ENCODE assay signal across 2 cellular contexts in the genomic region with DNA sequence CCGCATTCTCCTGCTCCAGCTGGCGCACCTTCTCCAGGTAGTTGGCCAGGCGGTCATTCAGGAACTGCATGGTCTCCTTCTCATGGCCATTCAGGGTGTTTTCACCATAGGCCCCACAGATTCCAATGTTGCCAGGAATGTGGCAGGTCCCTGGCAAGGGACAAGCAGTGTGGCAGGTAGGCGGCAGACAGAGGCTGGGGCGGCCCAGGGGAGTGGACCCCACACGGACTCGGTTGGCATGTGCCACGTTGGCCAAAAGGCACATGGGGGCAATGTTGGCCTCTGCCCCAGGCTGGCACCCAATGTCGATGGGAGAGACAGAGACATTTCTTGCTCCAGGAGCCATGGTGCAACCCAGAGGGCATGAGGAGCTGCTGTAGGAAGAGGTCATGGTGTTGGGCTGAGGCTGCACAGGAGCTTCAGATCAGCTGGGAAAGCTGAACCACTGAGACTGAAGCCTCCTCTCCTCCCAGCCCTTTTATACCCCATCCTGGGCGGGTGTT.
TF ChIP-seq lines count a peak whose summit lies in the region.

A gene (minus strand): TSS at position 453 of the 503 bp plus-strand sequence. CDS start 62 bp downstream, at position 391.

TF ChIP-seq in IMR-90, 13 proteins besides CTCF, POLR2A, EP300 and RAD21:
- TF ChIP-seq FOS (IDR thresholded peaks at IDR 0.05; ENCODE audit: low read depth, low read length) = no peak
- TF ChIP-seq MXI1 (IDR thresholded peaks at IDR 0.05; ENCODE audit: borderline replicate concordance, low read depth, low read length) = no peak
- no peak for TF ChIP-seq SMC3 (IDR thresholded peaks at IDR 0.05; ENCODE audit: low read depth, low read length)
- TF ChIP-seq, protein P1, sequence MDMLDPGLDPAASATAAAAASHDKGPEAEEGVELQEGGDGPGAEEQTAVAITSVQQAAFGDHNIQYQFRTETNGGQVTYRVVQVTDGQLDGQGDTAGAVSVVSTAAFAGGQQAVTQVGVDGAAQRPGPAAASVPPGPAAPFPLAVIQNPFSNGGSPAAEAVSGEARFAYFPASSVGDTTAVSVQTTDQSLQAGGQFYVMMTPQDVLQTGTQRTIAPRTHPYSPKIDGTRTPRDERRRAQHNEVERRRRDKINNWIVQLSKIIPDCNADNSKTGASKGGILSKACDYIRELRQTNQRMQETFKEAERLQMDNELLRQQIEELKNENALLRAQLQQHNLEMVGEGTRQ (IDR thresholded peaks at IDR 0.05; ENCODE audit: low read depth, low read length) = no peak
- no peak for TF ChIP-seq NFE2L2 (IDR thresholded peaks at IDR 0.05; ENCODE audit: low read depth, low read length)
- no peak for TF ChIP-seq CHD1 (IDR thresholded peaks at IDR 0.05; ENCODE audit: low read depth, low read length)
- TF ChIP-seq RCOR1 (IDR thresholded peaks at IDR 0.05; ENCODE audit: insufficient replicate concordance, low read length) = no peak
- TF ChIP-seq RFX5 (IDR thresholded peaks at IDR 0.05; ENCODE audit: low read depth, low read length) = no peak
- TF ChIP-seq MAZ (IDR thresholded peaks at IDR 0.05; ENCODE audit: borderline replicate concordance, low read depth, low read length) = no peak
- TF ChIP-seq, protein P2, sequence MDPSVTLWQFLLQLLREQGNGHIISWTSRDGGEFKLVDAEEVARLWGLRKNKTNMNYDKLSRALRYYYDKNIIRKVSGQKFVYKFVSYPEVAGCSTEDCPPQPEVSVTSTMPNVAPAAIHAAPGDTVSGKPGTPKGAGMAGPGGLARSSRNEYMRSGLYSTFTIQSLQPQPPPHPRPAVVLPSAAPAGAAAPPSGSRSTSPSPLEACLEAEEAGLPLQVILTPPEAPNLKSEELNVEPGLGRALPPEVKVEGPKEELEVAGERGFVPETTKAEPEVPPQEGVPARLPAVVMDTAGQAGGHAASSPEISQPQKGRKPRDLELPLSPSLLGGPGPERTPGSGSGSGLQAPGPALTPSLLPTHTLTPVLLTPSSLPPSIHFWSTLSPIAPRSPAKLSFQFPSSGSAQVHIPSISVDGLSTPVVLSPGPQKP (IDR thresholded peaks at IDR 0.05; ENCODE audit: borderline replicate concordance, low read depth, low read length) = no peak
- no peak for TF ChIP-seq BHLHE40 (IDR thresholded peaks at IDR 0.05; ENCODE audit: low read depth, low read length)
- TF ChIP-seq MAFK (IDR thresholded peaks at IDR 0.05; ENCODE audit: low read depth, low read length) = no peak
- TF ChIP-seq CEBPB (IDR thresholded peaks at IDR 0.05; ENCODE audit: low read depth, low read length) = no peak

TF ChIP-seq in H1, 55 proteins besides CTCF, POLR2A, EP300 and RAD21:
- TF ChIP-seq CTBP2 (IDR thresholded peaks at IDR 0.05; ENCODE audit: borderline replicate concordance, insufficient read depth, insufficient read length, low read length) = no peak
- TF ChIP-seq NANOG (IDR thresholded peaks at IDR 0.05; ENCODE audit: insufficient read depth, low read depth, low read length, poor library complexity, severe bottlenecking) = no peak
- TF ChIP-seq EZH2 (IDR thresholded peaks at IDR 0.05; ENCODE audit: low read depth, low read length, severe bottlenecking) = no peak
- TF ChIP-seq PHF8 (conservative IDR thresholded peaks at IDR 0.05; ENCODE audit: low read depth, low read length) = no peak
- TF ChIP-seq SAP30 (IDR thresholded peaks at IDR 0.05; ENCODE audit: insufficient read depth, insufficient replicate concordance, low read length) = no peak
- no peak for TF ChIP-seq RFX5 (IDR thresholded peaks at IDR 0.05; ENCODE audit: borderline replicate concordance, low read depth, low read length)
- no peak for TF ChIP-seq EGR1 (IDR thresholded peaks at IDR 0.05; ENCODE audit: borderline replicate concordance, low read depth, low read length)
- TF ChIP-seq SIN3A (conservative IDR thresholded peaks at IDR 0.05 in 1 of 2, IDR thresholded peaks at IDR 0.05 in 1 of 2; ENCODE audit: low read depth in 1 of 2, low read length in 2 of 2) = no peak
- TF ChIP-seq SP2 (IDR thresholded peaks at IDR 0.05; ENCODE audit: low read length) = no peak
- TF ChIP-seq ZNF274 (IDR thresholded peaks at IDR 0.05; ENCODE audit: borderline replicate concordance, extremely low read depth, low read length) = no peak
- no peak for TF ChIP-seq CBX8 (IDR thresholded peaks at IDR 0.05; ENCODE audit: borderline replicate concordance, low read depth, low read length)
TF ChIP-seq in H1: peak in this region for 0.
